Comparison of ENCODE assay signal across 1 cellular context in the genomic region with DNA sequence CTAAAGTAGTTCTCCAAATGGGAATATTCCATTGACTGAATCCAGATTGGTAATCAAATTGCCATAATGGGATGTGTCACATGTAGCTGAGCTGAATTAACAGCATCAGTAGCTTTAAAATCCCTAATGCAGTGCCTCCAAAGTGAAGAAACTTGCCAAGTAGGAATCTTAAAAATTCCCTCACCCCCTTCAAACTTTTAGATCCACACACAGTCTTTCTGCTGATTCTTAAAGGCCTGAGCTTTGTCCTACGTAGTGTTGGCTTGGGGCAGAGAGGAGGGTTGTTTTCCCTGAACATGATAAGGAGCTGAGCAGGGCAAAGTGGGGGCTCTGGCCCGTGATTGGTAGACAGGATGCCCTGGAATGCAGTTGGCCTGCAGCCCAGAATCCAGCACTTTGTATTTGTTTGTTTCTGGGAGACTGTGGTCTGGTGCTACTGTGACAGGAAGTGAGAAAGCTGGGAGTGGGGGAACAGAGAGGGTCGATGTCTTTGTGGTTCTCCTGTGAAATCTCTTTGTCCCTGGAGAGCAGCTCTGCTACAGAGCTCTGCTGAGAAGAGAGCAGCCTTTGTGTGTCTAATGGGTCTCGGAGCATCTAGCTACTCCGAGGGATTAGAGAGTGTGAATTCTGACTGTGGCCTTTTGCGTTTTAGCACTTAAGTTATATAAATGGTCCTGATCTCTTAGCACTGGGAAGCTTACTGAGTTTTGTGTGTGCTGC.
TF ChIP-seq lines count a peak whose summit lies in the region.

No MANE protein-coding gene starts in this region.

TF ChIP-seq in HepG2, 621 proteins besides CTCF, POLR2A, EP300 and RAD21 (continued from another document):
- TF ChIP-seq, protein P1, sequence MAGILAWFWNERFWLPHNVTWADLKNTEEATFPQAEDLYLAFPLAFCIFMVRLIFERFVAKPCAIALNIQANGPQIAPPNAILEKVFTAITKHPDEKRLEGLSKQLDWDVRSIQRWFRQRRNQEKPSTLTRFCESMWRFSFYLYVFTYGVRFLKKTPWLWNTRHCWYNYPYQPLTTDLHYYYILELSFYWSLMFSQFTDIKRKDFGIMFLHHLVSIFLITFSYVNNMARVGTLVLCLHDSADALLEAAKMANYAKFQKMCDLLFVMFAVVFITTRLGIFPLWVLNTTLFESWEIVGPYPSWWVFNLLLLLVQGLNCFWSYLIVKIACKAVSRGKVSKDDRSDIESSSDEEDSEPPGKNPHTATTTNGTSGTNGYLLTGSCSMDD (CRISPR knock-in tag; IDR thresholded peaks at IDR 0.05), result no peak
- TF ChIP-seq ZSCAN12 (CRISPR knock-in tag; IDR thresholded peaks at IDR 0.05), result no peak
- TF ChIP-seq ZNF205 (CRISPR knock-in tag; IDR thresholded peaks at IDR 0.05), result 0 out of 2 replicates have a peak, but pooled peaks have one; percentile 27
- TF ChIP-seq, protein P2, sequence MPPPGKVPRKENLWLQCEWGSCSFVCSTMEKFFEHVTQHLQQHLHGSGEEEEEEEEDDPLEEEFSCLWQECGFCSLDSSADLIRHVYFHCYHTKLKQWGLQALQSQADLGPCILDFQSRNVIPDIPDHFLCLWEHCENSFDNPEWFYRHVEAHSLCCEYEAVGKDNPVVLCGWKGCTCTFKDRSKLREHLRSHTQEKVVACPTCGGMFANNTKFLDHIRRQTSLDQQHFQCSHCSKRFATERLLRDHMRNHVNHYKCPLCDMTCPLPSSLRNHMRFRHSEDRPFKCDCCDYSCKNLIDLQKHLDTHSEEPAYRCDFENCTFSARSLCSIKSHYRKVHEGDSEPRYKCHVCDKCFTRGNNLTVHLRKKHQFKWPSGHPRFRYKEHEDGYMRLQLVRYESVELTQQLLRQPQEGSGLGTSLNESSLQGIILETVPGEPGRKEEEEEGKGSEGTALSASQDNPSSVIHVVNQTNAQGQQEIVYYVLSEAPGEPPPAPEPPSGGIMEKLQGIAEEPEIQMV (CRISPR knock-in tag; IDR thresholded peaks at IDR 0.05; ENCODE audit: low read depth), result no peak
- no peak for TF ChIP-seq ZFP37 (CRISPR knock-in tag; IDR thresholded peaks at IDR 0.05; ENCODE audit: borderline replicate concordance)
- TF ChIP-seq ZFX (CRISPR knock-in tag; IDR thresholded peaks at IDR 0.05; ENCODE audit: low read depth), result peak; percentile 56; the same call in 1 of the 2 replicates
- no peak for TF ChIP-seq PRPF4 (IDR thresholded peaks at IDR 0.05; ENCODE audit: low read depth, low read length, poor library complexity, severe bottlenecking)
- TF ChIP-seq, protein P3, sequence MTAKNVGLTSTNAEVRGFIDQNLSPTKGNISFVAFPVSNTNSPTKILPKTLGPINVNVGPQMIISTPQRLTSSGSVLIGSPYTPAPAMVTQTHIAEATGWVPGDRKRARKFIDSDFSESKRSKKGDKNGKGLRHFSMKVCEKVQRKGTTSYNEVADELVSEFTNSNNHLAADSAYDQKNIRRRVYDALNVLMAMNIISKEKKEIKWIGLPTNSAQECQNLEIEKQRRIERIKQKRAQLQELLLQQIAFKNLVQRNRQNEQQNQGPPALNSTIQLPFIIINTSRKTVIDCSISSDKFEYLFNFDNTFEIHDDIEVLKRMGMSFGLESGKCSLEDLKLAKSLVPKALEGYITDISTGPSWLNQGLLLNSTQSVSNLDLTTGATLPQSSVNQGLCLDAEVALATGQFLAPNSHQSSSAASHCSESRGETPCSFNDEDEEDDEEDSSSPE (CRISPR knock-in tag; IDR thresholded peaks at IDR 0.05), result peak; percentile 35; the same call in 1 of the 2 replicates
- TF ChIP-seq KAT2B (IDR thresholded peaks at IDR 0.05; ENCODE audit: borderline replicate concordance, low read depth, low read length), result no peak
- no peak for TF ChIP-seq ZNF30 (CRISPR knock-in tag; IDR thresholded peaks at IDR 0.05)
TF ChIP-seq in HepG2: peak in this region for 208.
